Comparison of ENCODE assay signal across 1 cellular context in genomic region chr7:139773372-139773771, GRCh38.
TF ChIP-seq lines count a peak whose summit lies in the region.

No MANE protein-coding gene starts in this region.

TF ChIP-seq in IMR-90, 13 proteins besides CTCF, POLR2A, EP300 and RAD21 (continued from another document):
- no peak for TF ChIP-seq NFE2L2 (IDR thresholded peaks at IDR 0.05; ENCODE audit: low read depth, low read length)
- no peak for TF ChIP-seq MAFK (IDR thresholded peaks at IDR 0.05; ENCODE audit: low read depth, low read length)
- TF ChIP-seq SMC3 (IDR thresholded peaks at IDR 0.05; ENCODE audit: low read depth, low read length), result no peak
- no peak for TF ChIP-seq USF2 (IDR thresholded peaks at IDR 0.05; ENCODE audit: low read depth, low read length)
- no peak for TF ChIP-seq MXI1 (IDR thresholded peaks at IDR 0.05; ENCODE audit: borderline replicate concordance, low read depth, low read length)
- TF ChIP-seq MAZ (IDR thresholded peaks at IDR 0.05; ENCODE audit: borderline replicate concordance, low read depth, low read length), result no peak
- TF ChIP-seq RCOR1 (IDR thresholded peaks at IDR 0.05; ENCODE audit: insufficient replicate concordance, low read length), result no peak
- TF ChIP-seq FOS (IDR thresholded peaks at IDR 0.05; ENCODE audit: low read depth, low read length), result no peak
- TF ChIP-seq RFX5 (IDR thresholded peaks at IDR 0.05; ENCODE audit: low read depth, low read length), result no peak
- no peak for TF ChIP-seq BHLHE40 (IDR thresholded peaks at IDR 0.05; ENCODE audit: low read depth, low read length)
TF ChIP-seq in IMR-90: peak in this region for 0.
